8 cellular contexts compared by ENCODE assay signal in the genomic region with DNA sequence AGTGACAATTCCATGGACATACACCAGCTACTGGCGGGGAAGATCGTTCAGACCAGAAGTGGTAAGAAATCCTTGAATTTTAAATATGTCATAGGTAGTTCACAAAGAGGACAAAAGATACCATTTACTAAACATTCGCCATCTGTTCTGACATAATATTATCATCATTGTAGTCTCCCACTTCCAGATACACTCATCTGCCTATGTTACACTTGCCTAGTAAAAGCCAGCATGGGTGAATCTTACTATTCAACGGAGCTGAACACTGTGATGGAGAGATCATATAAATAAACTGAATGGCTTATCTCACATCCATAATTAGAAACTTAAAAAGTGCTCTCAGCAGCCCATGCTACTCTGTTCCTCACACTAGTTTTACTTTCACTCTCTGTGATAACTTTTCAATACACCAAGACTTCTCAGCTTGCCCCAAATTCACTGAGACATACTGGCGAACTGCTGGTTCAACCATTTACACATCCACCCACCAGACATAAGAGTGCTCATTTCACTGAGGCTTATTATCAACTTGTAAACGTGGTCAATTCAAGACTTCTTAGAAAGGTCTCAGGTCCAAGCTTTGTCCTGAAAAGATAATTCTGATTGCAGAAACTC. TPM values are rescaled to one million over a fixed set of nuclear protein-coding genes. Genes with fewer than 3 reads are reported as not detected.
DNase-seq lines count a peak whose midpoint lies in the region; ATAC-seq and TF ChIP-seq lines count a peak whose summit lies in the region.

No MANE protein-coding gene starts in this region.

- H3K27ac ChIP-seq in HUES48 (ENCODE audit: low read depth, low read length) (peak overlapping the region; percentile 75), adipose tissue (ENCODE audit: low read depth, low read length) (peak overlapping the region; percentile 33), suprapubic skin (peak overlapping the region; percentile 99)

- peaks cover 12 to 22% (median 13%) of the 10 kb centered on the region in 3 donors for H3K27me3 Mint-ChIP-seq in immature natural killer cell (ENCODE audit: low read depth in 3 of 3)

- H3K4me1 Mint-ChIP-seq in immature natural killer cell = peaks cover 44 to 50% of the 10 kb centered on the region in 2 donors

- TF ChIP-seq EP300 in suprapubic skin (IDR thresholded peaks at IDR 0.05) = no peak

- TF ChIP-seq CTCF in GM12864 (IDR thresholded peaks at IDR 0.05; ENCODE audit: low read depth, low read length, missing control alignments) = no peak
- TF ChIP-seq CTCF in suprapubic skin (IDR thresholded peaks at IDR 0.05) = peak in 1 of 2 donors; percentile 67

- no peaks in the 10 kb centered on the region for H3K36me3 Mint-ChIP-seq in immature natural killer cell

- H3K4me3 ChIP-seq in GM12864 (ENCODE audit: low read depth, low read length) = peak overlapping the region; percentile 97
- H3K4me3 ChIP-seq in HUES48 (ENCODE audit: low read depth, low read length) = peak overlapping the region; percentile 99
- peak overlapping the region; percentile 100 for H3K4me3 ChIP-seq in suprapubic skin

- H3K27ac Mint-ChIP-seq in immature natural killer cell = peak overlapping the region; percentile 96 to 99 (median 97)

- DNase-seq in GM12864 (ENCODE audit: low read depth) = no peak
- no peak for DNase-seq in immature natural killer cell
- DNase-seq in suprapubic skin (ENCODE audit: low spot score in 2 of 2) = no peak
- no peak for DNase-seq in NCI-H82 treated with DMSO at 0.1 percent for 48 hours (lab: John Stamatoyannopoulos, UW; ENCODE audit: unreplicated experiment)
- no peak for DNase-seq in T1000 (lab: John Stamatoyannopoulos, UW)

- H3K9me3 Mint-ChIP-seq in immature natural killer cell = no peaks in the 10 kb centered on the region

- H3K36me3 ChIP-seq in HUES48 (ENCODE audit: control insufficient read depth, insufficient read depth, low read length) (0 out of 2 replicates have a peak, but pooled peaks cover 8% of the 10 kb centered on the region), suprapubic skin (no peaks in the 10 kb centered on the region)

- no peak for TF ChIP-seq POLR2A in suprapubic skin (IDR thresholded peaks at IDR 0.05)

- 20 to 24% (median 22%) methylated on average over 6 of the region's 6 CpGs for WGBS in adipose tissue, 3 donors
- 23% methylated on average over 6 of the region's 6 CpGs for WGBS in suprapubic skin

- H3K9me3 ChIP-seq in HUES48 (ENCODE audit: control insufficient read depth, insufficient read depth, low read length) (no peaks in the 10 kb centered on the region), suprapubic skin (no peaks in the 10 kb centered on the region)

- peak overlapping the region; percentile 79 for H3K9ac ChIP-seq in HUES48 (ENCODE audit: low read depth, low read length)

- peak overlapping the region; percentile 89 to 96 (median 94) for H3K4me3 Mint-ChIP-seq in immature natural killer cell

- peaks cover 9% of the 10 kb centered on the region for H3K4me1 ChIP-seq in HUES48 (ENCODE audit: control insufficient read depth, insufficient read depth, low read length)
- peaks cover 45% of the 10 kb centered on the region for H3K4me1 ChIP-seq in suprapubic skin

- H3K27me3 ChIP-seq in HUES48 (ENCODE audit: control insufficient read depth, insufficient read depth, low read length) = no peaks in the 10 kb centered on the region
- H3K27me3 ChIP-seq in suprapubic skin = no peaks in the 10 kb centered on the region

- peak; percentile 71 for ATAC-seq in GM21528 (IDR thresholded peaks at IDR 0.05; ENCODE audit: low FRiP score, unreplicated experiment)

RNA-seq across cellular contexts. Expression of a gene that starts 0.5 kb away (rescaled TPM):
- polyA plus RNA-seq in adipose tissue = 10 to 100 TPM; 20.0 to 33.2 (median 26.9) TPM
- polyA plus RNA-seq in immature natural killer cell = 100 to 1,000 TPM in 1 of 3 donors, 10 to 100 TPM in 1, 1 to 10 TPM in 1; 7.9 to 109 (median 21.6) TPM
- total RNA-seq in suprapubic skin = 100 to 1,000 TPM in 2 of 4 donors, 10 to 100 TPM in 2; 96.1 to 181 (median 104) TPM

Comparison
In these comparisons a context has a peak if more than half of its experiments do, and no peak if none do; other contexts are left out.
1. H3K27ac ChIP-seq: peak in every context shown above with its lines; median percentile 99 in suprapubic skin; 75 in HUES48; 33 in adipose tissue.